Comparison of ENCODE assay signal across 23 cellular contexts in the genomic region with DNA sequence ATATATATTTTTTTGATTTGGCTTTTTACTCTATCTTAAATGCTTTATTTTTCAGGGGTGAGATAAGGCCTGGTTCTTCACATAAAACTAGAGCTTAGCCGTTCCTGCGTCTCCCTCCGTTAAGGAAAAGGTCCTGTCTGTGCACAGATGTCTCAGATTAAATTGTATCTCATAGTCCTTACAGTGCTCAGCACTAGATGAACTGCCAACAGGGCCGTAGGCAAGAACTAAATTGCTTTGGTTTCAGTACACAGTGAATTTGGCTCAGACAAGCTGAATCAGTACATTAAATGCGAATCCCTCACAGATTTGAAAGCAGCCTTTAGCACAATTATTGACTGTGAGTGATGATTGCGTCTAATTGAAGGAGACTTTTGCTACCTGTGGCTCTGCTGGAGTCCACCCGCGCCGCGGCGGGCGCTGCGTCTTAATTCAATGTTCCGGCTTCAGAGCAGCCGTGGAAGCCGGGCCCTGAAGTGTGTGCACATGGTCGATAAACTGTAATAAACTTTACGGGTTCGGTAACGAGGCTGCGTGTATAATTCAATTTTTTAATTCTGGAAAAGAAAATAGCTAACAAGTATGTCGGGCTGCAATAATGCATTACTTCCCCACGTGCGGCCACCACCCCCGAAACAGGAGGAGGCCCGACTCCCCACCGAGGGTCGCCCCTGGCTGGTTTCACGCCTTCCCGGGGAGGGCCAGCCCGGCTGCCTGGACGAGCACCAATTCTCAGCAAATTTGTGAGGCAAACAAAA.
A peak's percentile ranks its signal among the peaks of the same experiment; 100 is the strongest.
DNase-seq lines count a peak whose midpoint lies in the region; TF ChIP-seq lines count a peak whose summit lies in the region.
"Had no signal": no experiment of that assay in that cellular context is flagged by ENCODE, and none has a peak within 500 bp of the region (broad histone marks: within the 10 kb centered on the region; RNA-seq: fewer than 3 reads in every experiment).

No MANE protein-coding gene starts in this region.

- intact Hi-C loops in testis (cut with DNase I; ENCODE audit: low total_unique reads), result no loop called here

- no peak for TF ChIP-seq POLR2A in testis (IDR thresholded peaks at IDR 0.05)

- H3K9me3 Mint-ChIP-seq in brain (peaks cover 0 to 4% (median 0%) of the 10 kb centered on the region in 5 experiments), nephron progenitor cell (no peaks in the 10 kb centered on the region), progenitor cell of endocrine pancreas (ENCODE audit: low read depth) (no peaks in the 10 kb centered on the region)
- H3K9me3 Mint-ChIP-seq: activated CD4-positive, alpha-beta T cell treated with anti-CD3 and anti-CD28 coated beads, Interleukin-2, amount 10 ng/mL, durations not matched to agents 24 days and 14 days; activated naive CD4-positive, alpha-beta T cell treated with anti-CD3 and anti-CD28 coated beads, Interleukin-2, amount 50 U/mL, for 24 hours had no signal

- H3K27me3 Mint-ChIP-seq in brain (peaks cover 2% of the 10 kb centered on the region), nephron progenitor cell (ENCODE audit: low read depth, poor library complexity) (peaks cover 9% of the 10 kb centered on the region), progenitor cell of endocrine pancreas (peaks cover 9% of the 10 kb centered on the region)
- H3K27me3 Mint-ChIP-seq: activated CD4-positive, alpha-beta T cell treated with anti-CD3 and anti-CD28 coated beads, Interleukin-2, amount 10 ng/mL, durations not matched to agents 24 days and 14 days; activated CD8-positive, alpha-beta memory T cell treated with anti-CD3 and anti-CD28 coated beads, Interleukin-2, amount 10 ng/mL, durations not matched to agents 7 days and 5 days; activated naive CD4-positive, alpha-beta T cell treated with anti-CD3 and anti-CD28 coated beads, Interleukin-2, amount 50 U/mL, for 24 hours had no signal

- H3K27ac ChIP-seq in testis, result no peak overlapping the region
- H3K27ac ChIP-seq: C4-2B, heart right ventricle, right atrium auricular region, tibial artery had no signal

- DNase-seq in ELF-1 (ENCODE audit: low read depth, low spot score), result peak; percentile 27
- DNase-seq in NCI-H524 treated with DMSO at 0.1 percent for 48 hours (lab: John Stamatoyannopoulos, UW), result peak; percentile 89
- no peak for DNase-seq in nephron progenitor cell
- no peak for DNase-seq in NCI-H128 (lab: John Stamatoyannopoulos, UW; ENCODE audit: unreplicated experiment)
- DNase-seq in testis, result no peak
- DNase-seq in progenitor cell of endocrine pancreas (ENCODE audit: low spot score, unreplicated experiment), result no peak
- no peak for DNase-seq in activated T-cell treated with anti-CD3 and anti-CD28 coated beads for 4 hours
- DNase-seq: activated CD4-positive, alpha-beta T cell treated with anti-CD3 and anti-CD28 coated beads, Interleukin-2, amount 10 ng/mL, durations not matched to agents 24 days and 14 days; activated CD8-positive, alpha-beta memory T cell treated with anti-CD3 and anti-CD28 coated beads, Interleukin-2, amount 10 ng/mL, durations not matched to agents 7 days and 5 days; Kasumi-1; left cardiac atrium; MV-4-11; occipital lobe; stimulated activated CD4-positive, alpha-beta T cell treated with anti-CD3 and anti-CD28 coated beads, Interleukin-12 subunit alpha, Interleukin-12 subunit beta, amount 100 ng/mL, for 4 hours; stimulated activated CD4-positive, alpha-beta T cell treated with anti-CD3 and anti-CD28 coated beads, Interleukin-4, amount 100 ng/mL, for 24 hours; stimulated activated naive CD4-positive, alpha-beta T cell had no signal

- WGBS in testis, 2 donors, result 46 to 64% methylated on average over 32 of the region's 32 CpGs

- no peak for TF ChIP-seq CTCF in brain (conservative IDR thresholded peaks at IDR 0.05)
- no peak for TF ChIP-seq CTCF in nephron progenitor cell (IDR thresholded peaks at IDR 0.05)
- TF ChIP-seq CTCF in testis (IDR thresholded peaks at IDR 0.05), result no peak
- no peak for TF ChIP-seq CTCF in progenitor cell of endocrine pancreas (IDR thresholded peaks at IDR 0.05; ENCODE audit: unreplicated experiment)

- no peaks in the 10 kb centered on the region for H3K4me1 ChIP-seq in testis
- H3K4me1 ChIP-seq: heart right ventricle, right atrium auricular region had no signal

- H3K27ac Mint-ChIP-seq in brain (peak overlapping the region in 3 of 5 experiments; percentile 58 to 92 (median 79)), nephron progenitor cell (peak overlapping the region; percentile 15), progenitor cell of endocrine pancreas (no peak overlapping the region)
- H3K27ac Mint-ChIP-seq: activated CD4-positive, alpha-beta T cell treated with anti-CD3 and anti-CD28 coated beads, Interleukin-2, amount 10 ng/mL, durations not matched to agents 24 days and 14 days; activated CD8-positive, alpha-beta memory T cell treated with anti-CD3 and anti-CD28 coated beads, Interleukin-2, amount 10 ng/mL, durations not matched to agents 7 days and 5 days; activated naive CD4-positive, alpha-beta T cell treated with anti-CD3 and anti-CD28 coated beads, Interleukin-2, amount 50 U/mL, for 24 hours; activated T-helper 1 cell treated with anti-CD3 and anti-CD28 coated beads, Interleukin-12 subunit alpha, Interleukin-12 subunit beta, Interleukin-2, Interleukin-4 antibody, amounts not matched to agents 30 ng/mL and 10 ng/mL and 1 ng/mL, durations not matched to agents 14 hours and 24 hours and 36 hours had no signal

- no peaks in the 10 kb centered on the region for H3K9me3 ChIP-seq in testis
- H3K9me3 ChIP-seq: right atrium auricular region, tibial artery had no signal

- H3K4me1 Mint-ChIP-seq in brain, result peaks cover 14% of the 10 kb centered on the region
- H3K4me1 Mint-ChIP-seq in nephron progenitor cell, result peaks cover 5% of the 10 kb centered on the region
- no peaks in the 10 kb centered on the region for H3K4me1 Mint-ChIP-seq in progenitor cell of endocrine pancreas (ENCODE audit: low read depth)
- H3K4me1 Mint-ChIP-seq: activated CD4-positive, alpha-beta T cell treated with anti-CD3 and anti-CD28 coated beads, Interleukin-2, amount 10 ng/mL, durations not matched to agents 24 days and 14 days; activated CD8-positive, alpha-beta memory T cell treated with anti-CD3 and anti-CD28 coated beads, Interleukin-2, amount 10 ng/mL, durations not matched to agents 7 days and 5 days; activated naive CD4-positive, alpha-beta T cell treated with anti-CD3 and anti-CD28 coated beads, Interleukin-2, amount 50 U/mL, for 24 hours had no signal

- H3K4me3 Mint-ChIP-seq in brain, result peak overlapping the region in 2 of 5 experiments; percentile 5 to 45
- no peak overlapping the region for H3K4me3 Mint-ChIP-seq in nephron progenitor cell
- H3K4me3 Mint-ChIP-seq in progenitor cell of endocrine pancreas (ENCODE audit: low read depth), result no peak overlapping the region
- H3K4me3 Mint-ChIP-seq: activated CD4-positive, alpha-beta T cell treated with anti-CD3 and anti-CD28 coated beads, Interleukin-2, amount 10 ng/mL, durations not matched to agents 24 days and 14 days; activated CD8-positive, alpha-beta memory T cell treated with anti-CD3 and anti-CD28 coated beads, Interleukin-2, amount 10 ng/mL, durations not matched to agents 7 days and 5 days; activated naive CD4-positive, alpha-beta T cell treated with anti-CD3 and anti-CD28 coated beads, Interleukin-2, amount 50 U/mL, for 24 hours; activated T-helper 1 cell treated with anti-CD3 and anti-CD28 coated beads, Interleukin-12 subunit alpha, Interleukin-12 subunit beta, Interleukin-2, Interleukin-4 antibody, amounts not matched to agents 30 ng/mL and 10 ng/mL and 1 ng/mL, durations not matched to agents 14 hours and 24 hours and 36 hours had no signal

- H3K4me3 ChIP-seq in testis, result no peak overlapping the region
- H3K4me3 ChIP-seq: heart right ventricle, right atrium auricular region, tibial artery had no signal

- no peaks in the 10 kb centered on the region for H3K36me3 Mint-ChIP-seq in brain
- H3K36me3 Mint-ChIP-seq in nephron progenitor cell (ENCODE audit: low read depth), result no peaks in the 10 kb centered on the region
- no peaks in the 10 kb centered on the region for H3K36me3 Mint-ChIP-seq in progenitor cell of endocrine pancreas (ENCODE audit: insufficient read depth)
- H3K36me3 Mint-ChIP-seq: activated CD8-positive, alpha-beta memory T cell treated with anti-CD3 and anti-CD28 coated beads, Interleukin-2, amount 10 ng/mL, durations not matched to agents 7 days and 5 days; activated naive CD4-positive, alpha-beta T cell treated with anti-CD3 and anti-CD28 coated beads, Interleukin-2, amount 50 U/mL, for 24 hours had no signal

- no peaks in the 10 kb centered on the region for H3K27me3 ChIP-seq in testis
- H3K27me3 ChIP-seq: right atrium auricular region, tibial artery had no signal

- no peaks in the 10 kb centered on the region for H3K36me3 ChIP-seq in testis (ENCODE audit: low read depth, missing control alignments)
- H3K36me3 ChIP-seq: heart right ventricle, right atrium auricular region, tibial artery had no signal

Comparison
In these comparisons a context has a peak if more than half of its experiments do, and no peak if none do; other contexts are left out.
1. DNase-seq: peak in ELF-1 (single experiment) and NCI-H524 treated with DMSO at 0.1 percent for 48 hours (single experiment); none in nephron progenitor cell (single experiment), NCI-H128 (single experiment), testis (single experiment), progenitor cell of endocrine pancreas (single experiment) and activated T-cell treated with anti-CD3 and anti-CD28 coated beads for 4 hours (single experiment).